1 cellular context compared by ENCODE assay signal in genomic region chr4:1091561-1091995, GRCh38.
TF ChIP-seq lines count a peak whose summit lies in the region.

No MANE protein-coding gene starts in this region.

TF ChIP-seq in HepG2, 621 proteins besides CTCF, POLR2A, EP300 and RAD21 (continued from another document):
- TF ChIP-seq RERE (CRISPR knock-in tag; IDR thresholded peaks at IDR 0.05; ENCODE audit: low read depth) (no peak), RELA (CRISPR knock-in tag; IDR thresholded peaks at IDR 0.05) (no peak), KMT2B (CRISPR knock-in tag; IDR thresholded peaks at IDR 0.05) (no peak)
